In genomic region chr7:99380823-99381663, GRCh38 we compare ENCODE assay signal across 8 cellular contexts. TPM values are rescaled to one million over a fixed set of nuclear protein-coding genes. Genes with fewer than 3 reads are reported as not detected.
DNase-seq lines count a peak whose midpoint lies in the region; TF ChIP-seq lines count a peak whose summit lies in the region.

No MANE protein-coding gene starts in this region.

- H3K4me2 ChIP-seq in GM23248 (ENCODE audit: unreplicated experiment): peak overlapping the region; percentile 76
- peak overlapping the region; percentile 90 for H3K4me2 ChIP-seq in OCI-LY7 (ENCODE audit: low read length)

- H3K79me2 ChIP-seq in GM23248 (ENCODE audit: insufficient read depth): peaks cover 82% of the 10 kb centered on the region
- H3K79me2 ChIP-seq in OCI-LY7 (ENCODE audit: insufficient read depth, low read depth, low read length): peaks cover 55% of the 10 kb centered on the region

- H3K4me1 ChIP-seq in GM23248 (ENCODE audit: insufficient read depth) (peaks cover 28% of the 10 kb centered on the region), OCI-LY7 (ENCODE audit: insufficient read depth, low read length, poor library complexity, severe bottlenecking) (peaks cover 47% of the 10 kb centered on the region), liver (ENCODE audit: control insufficient read depth in 4 of 4, insufficient read depth in 4 of 4, low read length in 3 of 4) (peaks cover 14 to 23% (median 19%) of the 10 kb centered on the region in 4 donors)

- H3K36me3 ChIP-seq in GM06990 (ENCODE audit: control insufficient read depth, insufficient read depth, low read length): peaks cover 36% of the 10 kb centered on the region
- H3K36me3 ChIP-seq in GM23248 (ENCODE audit: low read depth): peaks cover 7% of the 10 kb centered on the region; the same call in 1 of the 2 replicates
- peaks cover 49% of the 10 kb centered on the region for H3K36me3 ChIP-seq in OCI-LY7 (ENCODE audit: insufficient read depth, low read length)
- no peaks in the 10 kb centered on the region for H3K36me3 ChIP-seq in liver (ENCODE audit: control insufficient read depth in 4 of 4, insufficient read depth in 3 of 4, low read depth in 1 of 4, low read length in 3 of 4)

- peak overlapping the region; percentile 96 for H3K27ac ChIP-seq in GM23248
- peak overlapping the region; percentile 96 for H3K27ac ChIP-seq in OCI-LY7 (ENCODE audit: low read depth, low read length, poor library complexity, severe bottlenecking)
- H3K27ac ChIP-seq in liver (ENCODE audit: low read depth in 1 of 2, low read length in 2 of 2): peak overlapping the region; percentile 53 to 71

- in situ Hi-C loops in GM23248 (cut with MboI): no loop called here

- TF ChIP-seq RAD21 in liver (IDR thresholded peaks at IDR 0.05): no peak

- H3K9ac ChIP-seq in GM23248 (peak overlapping the region; percentile 79), liver (ENCODE audit: low read depth in 1 of 2, low read length in 2 of 2) (no peak overlapping the region)

- H4K20me1 ChIP-seq in GM23248 (ENCODE audit: insufficient read depth) (no peaks in the 10 kb centered on the region), OCI-LY7 (ENCODE audit: insufficient read depth, low read length) (no peaks in the 10 kb centered on the region)

- 65 to 66% methylated on average over 16 of the region's 16 CpGs for WGBS in GM23248 (ENCODE audit: low coverage in 1 of 2, low lambda C conversion rate in 2 of 2, missing lambda C conversion rate in 2 of 2), 2 experiments
- WGBS in liver: 68% methylated on average over 16 of the region's 16 CpGs

- no peaks in the 10 kb centered on the region for H3K27me3 ChIP-seq in GM06990 (replicated peaks; ENCODE audit: control insufficient read depth, insufficient read depth, low read length)
- H3K27me3 ChIP-seq in GM23248 (replicated peaks; ENCODE audit: insufficient read depth): no peaks in the 10 kb centered on the region
- H3K27me3 ChIP-seq in liver (ENCODE audit: control insufficient read depth in 4 of 4, insufficient read depth in 4 of 4, low read length in 3 of 4): no peaks in the 10 kb centered on the region

- TF ChIP-seq CTCF in GM06990 (IDR thresholded peaks at IDR 0.05; ENCODE audit: insufficient read depth, low read length, poor library complexity, severe bottlenecking): no peak
- no peak for TF ChIP-seq CTCF in OCI-LY7 (conservative IDR thresholded peaks at IDR 0.05; ENCODE audit: low read length)
- TF ChIP-seq CTCF in liver (IDR thresholded peaks at IDR 0.05; ENCODE audit: low read depth, low read length, missing input control): no peak

- POLR2A ChIA-PET in OCI-LY7 (lab: Charles Lee): interaction anchor here (1.3 kb wide), 1 partner anchor 27 kb away, joined by 8 read pairs; the partner anchor contains the start of genes BUD31 and PDAP1

- peak; percentile 84 for DNase-seq in GM06990 (ENCODE audit: extremely low read depth, insufficient read length)
- peak; percentile 41 for DNase-seq in GM23248
- DNase-seq in OCI-LY7 (ENCODE audit: low spot score): peak; percentile 88
- peak; percentile 86 for DNase-seq in activated naive CD4-positive, alpha-beta T cell treated with anti-CD3 and anti-CD28 coated beads, Interleukin-2, amount 50 U/mL, for 16 hours
- DNase-seq in stimulated activated CD8-positive, alpha-beta memory T cell treated with anti-CD3 and anti-CD28 coated beads, Interleukin-7, amount 100 ng/mL, for 1 hour (ENCODE audit: low read depth in 2 of 2): peak; percentile 72 to 78
- no peak for DNase-seq in AG20443 (ENCODE audit: low spot score)
- no peak for DNase-seq in COLO668 (lab: John Stamatoyannopoulos, UW; ENCODE audit: unreplicated experiment)

- intact Hi-C loops in OCI-LY7 (cut with micrococcal nuclease; ENCODE audit: unreplicated experiment): loop anchor here (2.0 kb wide), 1 partner anchor 28 kb away; the partner anchor contains the start of genes BUD31 and PDAP1

- no TSS peak for BruUV-seq in OCI-LY7 (replicated peaks; lab: Mats Ljungman, UMichigan)

- H3F3A ChIP-seq in GM23248 (ENCODE audit: insufficient read depth): peaks cover 42% of the 10 kb centered on the region

- H3K9me3 ChIP-seq in GM23248 (ENCODE audit: low read depth): no peaks in the 10 kb centered on the region
- no peaks in the 10 kb centered on the region; the same call in 1 of the 2 replicates for H3K9me3 ChIP-seq in OCI-LY7 (ENCODE audit: low read length)
- no peaks in the 10 kb centered on the region for H3K9me3 ChIP-seq in liver (ENCODE audit: control insufficient read depth in 4 of 4, low read length in 3 of 4)

- CTCF ChIA-PET in OCI-LY7 (lab: Charles Lee; ENCODE audit: unreplicated experiment): no interaction called here

- H3K9me2 ChIP-seq in GM23248 (ENCODE audit: insufficient read depth) (no peaks in the 10 kb centered on the region), OCI-LY7 (ENCODE audit: insufficient read depth, low read length) (no peaks in the 10 kb centered on the region)

- H3K4me3 ChIP-seq in GM06990 (replicated peaks; ENCODE audit: low read depth, low read length) (peak overlapping the region; percentile 67), GM23248 (peak overlapping the region; percentile 55; the same call in 1 of the 2 replicates), OCI-LY7 (ENCODE audit: low read depth, low read length, poor library complexity, severe bottlenecking) (peak overlapping the region; percentile 63), liver (ENCODE audit: low read depth in 1 of 3, low read length in 3 of 3) (no peak overlapping the region)

- H2AFZ ChIP-seq in GM23248 (no peak overlapping the region), OCI-LY7 (ENCODE audit: low read length) (no peak overlapping the region)

TF ChIP-seq in liver, 16 proteins besides CTCF, POLR2A, EP300 and RAD21:
- TF ChIP-seq YY1 (IDR thresholded peaks at IDR 0.05): no peak
- no peak for TF ChIP-seq ZBTB33 (IDR thresholded peaks at IDR 0.05)
- TF ChIP-seq EGR1 (IDR thresholded peaks at IDR 0.05; ENCODE audit: low read depth in 2 of 2): no peak
- TF ChIP-seq GABPA (IDR thresholded peaks at IDR 0.05 in 1 of 2, conservative IDR thresholded peaks at IDR 0.05 in 1 of 2): no peak

RNA-seq across cellular contexts. Expression of gene ARPC1B, which starts 6.5 kb away (rescaled TPM):
- 485 and 630 TPM in 2 replicates for total RNA-seq in GM23248 (2014; rRNA removed; shearing (Covaris generic))
- polyA plus RNA-seq in GM23248 (2016; fragmentation: Nextera tagmentation; extraction: Ambion mirVana): 599 and 639 TPM in 2 replicates
- total RNA-seq in OCI-LY7 (2014; rRNA removed; shearing (Covaris generic)): 174 and 191 TPM in 2 replicates
- total RNA-seq in OCI-LY7 (2022): 168 and 169 TPM in 2 replicates
- total RNA-seq in liver: 100 to 1,000 TPM; 111 to 182 TPM
- polyA plus RNA-seq in liver: 100 to 1,000 TPM in 1 of 2 donors, 10 to 100 TPM in 1; 43.9 to 112 TPM

RNA-seq across cellular contexts. Expression of gene PDAP1, which starts 27.4 kb away (rescaled TPM):
- 91.3 and 141 TPM in 2 replicates for total RNA-seq in GM23248 (2014; rRNA removed; shearing (Covaris generic))
- 91.0 and 95.5 TPM in 2 replicates for polyA plus RNA-seq in GM23248 (2016; fragmentation: Nextera tagmentation; extraction: Ambion mirVana)
- 33.7 and 50.0 TPM in 2 replicates for total RNA-seq in OCI-LY7 (2014; rRNA removed; shearing (Covaris generic))
- 132 and 135 TPM in 2 replicates for total RNA-seq in OCI-LY7 (2022)
- 10 to 100 TPM; 11.6 to 48.5 TPM for total RNA-seq in liver
- polyA plus RNA-seq in liver: 10 to 100 TPM; 14.6 to 83.6 TPM

RNA-seq across cellular contexts. Expression of gene BUD31, which starts 27.7 kb away (rescaled TPM):
- total RNA-seq in GM23248 (2014; rRNA removed; shearing (Covaris generic)): 71.8 and 79.4 TPM in 2 replicates
- 316 and 318 TPM in 2 replicates for polyA plus RNA-seq in GM23248 (2016; fragmentation: Nextera tagmentation; extraction: Ambion mirVana)
- total RNA-seq in OCI-LY7 (2014; rRNA removed; shearing (Covaris generic)): 104 and 118 TPM in 2 replicates
- total RNA-seq in OCI-LY7 (2022): 100 and 114 TPM in 2 replicates
- 10 to 100 TPM; 18.5 to 28.6 TPM for total RNA-seq in liver
- polyA plus RNA-seq in liver: 10 to 100 TPM; 35.4 to 55.9 TPM

RNA-seq across cellular contexts. Expression of gene ARPC1A, which starts 55.3 kb away (rescaled TPM):
- total RNA-seq in GM23248 (2014; rRNA removed; shearing (Covaris generic)): 155 and 209 TPM in 2 replicates
- 294 and 312 TPM in 2 replicates for polyA plus RNA-seq in GM23248 (2016; fragmentation: Nextera tagmentation; extraction: Ambion mirVana)
- total RNA-seq in OCI-LY7 (2014; rRNA removed; shearing (Covaris generic)): 51.0 and 71.8 TPM in 2 replicates
- total RNA-seq in OCI-LY7 (2022): 101 and 108 TPM in 2 replicates
- total RNA-seq in liver: 10 to 100 TPM; 46.7 to 60.1 TPM
- polyA plus RNA-seq in liver: 10 to 100 TPM; 61.5 to 84.0 TPM

RNA-seq across cellular contexts. Expression of gene PTCD1, which starts 57.6 kb away (rescaled TPM):
- 5.2 and 13.7 TPM in 2 replicates for total RNA-seq in GM23248 (2014; rRNA removed; shearing (Covaris generic))
- 2.6 and 2.8 TPM in 2 replicates for polyA plus RNA-seq in GM23248 (2016; fragmentation: Nextera tagmentation; extraction: Ambion mirVana)
- 11.0 and 11.1 TPM in 2 replicates for total RNA-seq in OCI-LY7 (2014; rRNA removed; shearing (Covaris generic))
- total RNA-seq in OCI-LY7 (2022): 7.6 and 11.3 TPM in 2 replicates
- total RNA-seq in liver: 1 to 10 TPM; 4.2 to 4.3 TPM
- polyA plus RNA-seq in liver: 1 to 10 TPM; 3.1 to 3.5 TPM

Comparison
In these comparisons a context has a peak if more than half of its experiments do, and no peak if none do; other contexts are left out.
1. DNase-seq: peak in GM06990 (single experiment), GM23248 (single experiment), OCI-LY7 (single experiment), activated naive CD4-positive, alpha-beta T cell treated with anti-CD3 and anti-CD28 coated beads, Interleukin-2, amount 50 U/mL, for 16 hours (single experiment) and stimulated activated CD8-positive, alpha-beta memory T cell treated with anti-CD3 and anti-CD28 coated beads, Interleukin-7, amount 100 ng/mL, for 1 hour (2 of 2); none in AG20443 (single experiment) and COLO668 (single experiment).
2. H3K4me3 ChIP-seq: peak in GM06990 (single experiment), GM23248 (single experiment) and OCI-LY7 (single experiment); none in liver (0 of 3).
3. Peak in every context shown above with its lines, with median percentiles within 50 percentile points of each other: H3K27ac ChIP-seq.